Comparison of ENCODE assay signal across 18 cellular contexts in the genomic region with DNA sequence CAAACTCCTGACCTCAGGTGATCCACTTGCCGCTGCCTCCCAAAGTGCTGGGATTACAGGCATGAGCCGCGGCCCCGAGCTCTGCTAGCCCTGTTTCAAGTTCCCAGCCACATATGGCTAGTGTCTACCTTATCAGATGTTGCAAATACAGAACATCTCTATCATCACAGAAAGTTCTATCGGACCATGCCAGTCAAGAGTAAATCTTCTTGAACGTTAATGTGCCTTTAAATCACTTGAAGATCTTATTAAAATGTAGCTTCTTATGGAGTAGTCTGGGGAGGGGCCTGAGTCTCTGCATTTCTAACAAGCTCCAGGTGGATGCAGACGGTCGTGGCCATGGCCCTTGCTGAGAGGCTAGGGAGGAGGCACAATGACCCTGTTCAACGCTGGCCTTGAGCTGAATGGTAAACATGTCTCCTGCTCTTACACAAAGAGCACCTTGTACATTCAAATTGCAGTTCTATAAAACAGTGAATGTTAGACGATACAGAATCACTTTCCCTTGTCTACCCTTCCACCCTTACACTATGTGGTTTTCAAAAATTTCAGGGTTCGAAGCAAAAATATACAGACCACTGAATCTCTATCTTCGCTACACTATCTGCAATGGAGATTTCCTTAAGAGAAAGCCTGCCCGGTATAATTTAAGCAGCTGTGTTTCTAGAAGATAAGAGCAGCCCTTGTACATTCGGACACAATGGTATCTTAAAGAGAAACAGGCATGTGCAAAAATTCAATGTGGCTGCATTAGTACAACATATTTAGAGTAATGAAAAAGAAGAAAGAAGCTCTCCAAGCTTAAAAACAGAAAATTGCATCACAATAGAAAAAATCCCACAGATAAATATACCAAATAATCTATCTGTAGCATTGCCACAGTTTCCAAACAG.
"Had no signal": no experiment of that assay in that cellular context is flagged by ENCODE, and none has a peak within 500 bp of the region (broad histone marks: within the 10 kb centered on the region; RNA-seq: fewer than 3 reads in every experiment).

No MANE protein-coding gene starts in this region.

- H3K36me3 Mint-ChIP-seq: activated naive CD8-positive, alpha-beta T cell treated with anti-CD3 and anti-CD28 coated beads, Interleukin-2, amount 10 ng/mL, durations not matched to agents 7 days and 5 days; memory B cell had no signal

- H3K27me3 Mint-ChIP-seq: activated CD4-positive, alpha-beta memory T cell treated with anti-CD3 and anti-CD28 coated beads, Interleukin-2, amount 10 ng/mL, durations not matched to agents 7 days and 5 days; activated naive CD8-positive, alpha-beta T cell treated with anti-CD3 and anti-CD28 coated beads, Interleukin-2, amount 10 ng/mL, durations not matched to agents 7 days and 5 days; T-helper 17 cell had no signal

- FAIRE-seq: bronchial epithelial cell, TTC549 had no signal

- H3K4me1 Mint-ChIP-seq: activated CD4-positive, alpha-beta memory T cell treated with anti-CD3 and anti-CD28 coated beads, Interleukin-2, amount 10 ng/mL, durations not matched to agents 7 days and 5 days; memory B cell; T-helper 17 cell had no signal

- H3K4me3 ChIP-seq: esophagus muscularis mucosa had no signal

- H3K9me3 Mint-ChIP-seq: activated CD4-positive, alpha-beta memory T cell treated with anti-CD3 and anti-CD28 coated beads, Interleukin-2, amount 10 ng/mL, durations not matched to agents 7 days and 5 days; memory B cell had no signal

- H3K27ac Mint-ChIP-seq: activated CD4-positive, alpha-beta memory T cell treated with anti-CD3 and anti-CD28 coated beads, Interleukin-2, amount 10 ng/mL, durations not matched to agents 7 days and 5 days; activated naive CD8-positive, alpha-beta T cell treated with anti-CD3 and anti-CD28 coated beads, Interleukin-2, amount 10 ng/mL, durations not matched to agents 7 days and 5 days; memory B cell; T-helper 17 cell had no signal

- H3K27ac ChIP-seq: esophagus muscularis mucosa had no signal

- H3K36me3 ChIP-seq: esophagus muscularis mucosa had no signal

- H3K9me3 ChIP-seq: esophagus muscularis mucosa had no signal

- ATAC-seq: T-helper 17 cell had no signal

- H3K4me3 Mint-ChIP-seq: activated CD4-positive, alpha-beta memory T cell treated with anti-CD3 and anti-CD28 coated beads, Interleukin-2, amount 10 ng/mL, durations not matched to agents 7 days and 5 days; activated naive CD8-positive, alpha-beta T cell treated with anti-CD3 and anti-CD28 coated beads, Interleukin-2, amount 10 ng/mL, durations not matched to agents 7 days and 5 days; memory B cell; nephron; T-helper 17 cell had no signal

- H3K27me3 ChIP-seq: esophagus muscularis mucosa had no signal

- DNase-seq: activated CD4-positive, alpha-beta memory T cell treated with anti-CD3 and anti-CD28 coated beads, Interleukin-2, amount 10 ng/mL, durations not matched to agents 7 days and 5 days; activated gamma-delta T cell treated with Interleukin-2 at 50 U/mL for 16 hours; activated naive CD8-positive, alpha-beta T cell treated with anti-CD3 and anti-CD28 coated beads, Interleukin-2, amount 10 ng/mL, durations not matched to agents 7 days and 5 days; activated T-cell treated with anti-CD3 and anti-CD28 coated beads, Interleukin-2, amount 50 U/mL, for 48 hours; anterior cingulate cortex; foreskin fibroblast; glutamatergic neuron; occipital lobe; stimulated activated CD4-positive, alpha-beta T cell treated with anti-CD3 and anti-CD28 coated beads, Interleukin-12 subunit alpha, Interleukin-12 subunit beta, amount 100 ng/mL, for 4 hours; stimulated activated naive CD4-positive, alpha-beta T cell; substantia nigra; T-helper 17 cell; trophoblast cell had no signal
